2 cellular contexts compared by ENCODE assay signal in genomic region chr1:200619894-200620272, GRCh38.
TF ChIP-seq lines count a peak whose summit lies in the region.

No MANE protein-coding gene starts in this region.

TF ChIP-seq in GM12878, 131 proteins besides CTCF, POLR2A, EP300 and RAD21:
- TF ChIP-seq EED (IDR thresholded peaks at IDR 0.05; ENCODE audit: low read depth) (no peak), YY1 (IDR thresholded peaks at IDR 0.05; ENCODE audit: low read depth, low read length) (no peak)

TF ChIP-seq in HEK293T, 16 proteins besides CTCF, POLR2A, EP300 and RAD21:
- TF ChIP-seq SP1 (IDR thresholded peaks at IDR 0.05) (no peak), NFRKB (IDR thresholded peaks at IDR 0.05) (no peak), L3MBTL2 (conservative IDR thresholded peaks at IDR 0.05) (no peak), PKNOX1 (IDR thresholded peaks at IDR 0.05) (no peak), ZNF384 (IDR thresholded peaks at IDR 0.05) (no peak), FOXK2 (IDR thresholded peaks at IDR 0.05) (no peak), FOXM1 (IDR thresholded peaks at IDR 0.05; ENCODE audit: borderline replicate concordance) (no peak), BHLHE40 (IDR thresholded peaks at IDR 0.05; ENCODE audit: borderline replicate concordance) (no peak), CTBP1 (IDR thresholded peaks at IDR 0.05; ENCODE audit: borderline replicate concordance) (no peak), FOXA1 (IDR thresholded peaks at IDR 0.05) (no peak), SUZ12 (IDR thresholded peaks at IDR 0.05) (no peak), HDGF (IDR thresholded peaks at IDR 0.05; ENCODE audit: borderline replicate concordance) (no peak), ELF4 (IDR thresholded peaks at IDR 0.05) (no peak), TARDBP (IDR thresholded peaks at IDR 0.05) (no peak), LEF1 (IDR thresholded peaks at IDR 0.05; ENCODE audit: borderline replicate concordance) (no peak), ARNT (IDR thresholded peaks at IDR 0.05) (no peak)
TF ChIP-seq in HEK293T: peak in this region for 0.
